ENCODE assay signal across 8 cellular contexts in the genomic region with DNA sequence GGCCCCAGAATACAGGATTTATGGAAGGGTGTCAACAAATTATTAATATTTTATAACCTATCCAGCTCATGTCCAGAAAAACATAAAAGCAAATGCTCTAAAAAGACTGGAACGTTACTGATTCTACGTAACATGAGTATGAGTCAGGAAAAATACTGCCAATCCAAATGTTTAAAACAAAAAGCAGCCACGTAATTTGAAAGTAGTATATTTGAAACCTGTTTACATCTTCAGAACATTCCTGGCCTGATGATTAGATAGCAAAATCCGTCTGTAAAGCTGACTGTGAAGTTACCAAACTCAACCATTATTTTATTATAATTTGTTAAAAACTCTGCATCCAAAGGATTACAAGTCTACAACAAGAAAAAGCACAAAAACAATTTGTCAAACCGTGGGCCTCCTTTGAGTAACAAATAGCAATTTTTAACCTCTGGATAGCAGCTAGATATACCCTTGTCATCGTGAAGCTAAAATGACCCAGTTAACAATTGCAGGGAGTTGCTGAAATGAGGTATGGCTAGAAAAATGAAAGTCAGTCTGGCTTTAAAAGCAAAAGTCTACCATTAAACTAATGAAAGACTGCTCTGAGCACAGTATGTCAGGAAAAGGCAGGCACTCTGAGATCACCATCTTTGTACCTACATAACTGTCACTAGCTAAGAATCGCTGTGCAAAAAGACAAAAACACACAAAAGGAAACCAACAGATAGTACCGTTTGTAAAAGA. TPM values are rescaled to one million over a fixed set of nuclear protein-coding genes. Genes with fewer than 3 reads are reported as not detected.
DNase-seq lines count a peak whose midpoint lies in the region; ATAC-seq, FAIRE-seq and TF ChIP-seq lines count a peak whose summit lies in the region.

No MANE protein-coding gene starts in this region.

- H3K36me3 Mint-ChIP-seq in activated T-cell treated with anti-CD3 and anti-CD28 coated beads, Interleukin-2, amount 50 U/mL, for 72 hours (ENCODE audit: insufficient read depth in 2 of 2) = peaks cover 6 to 7% of the 10 kb centered on the region in 2 donors

- H3K4me1 ChIP-seq in adipocyte (ENCODE audit: control insufficient read depth, insufficient read depth, low read length) = peaks cover 42% of the 10 kb centered on the region
- peaks cover 19 to 33% of the 10 kb centered on the region in 2 donors for H3K4me1 ChIP-seq in kidney (ENCODE audit: control insufficient read depth in 1 of 2, insufficient read depth in 1 of 2, low read depth in 1 of 2, low read length in 2 of 2)
- H3K4me1 ChIP-seq in tibial nerve = peaks cover 3 to 83% (median 37%) of the 10 kb centered on the region in 4 donors

- H3K27me3 Mint-ChIP-seq in activated T-cell treated with anti-CD3 and anti-CD28 coated beads, Interleukin-2, amount 50 U/mL, for 72 hours (ENCODE audit: low read depth) = no peaks in the 10 kb centered on the region

- no peaks in the 10 kb centered on the region for H3K9me3 Mint-ChIP-seq in activated T-cell treated with anti-CD3 and anti-CD28 coated beads, Interleukin-2, amount 50 U/mL, for 72 hours

- no peak for TF ChIP-seq EP300 in tibial nerve (IDR thresholded peaks at IDR 0.05)

- H3K27ac ChIP-seq in kidney (ENCODE audit: low read depth in 2 of 2, low read length in 2 of 2) (peak overlapping the region; percentile 79 to 92), tibial nerve (peak overlapping the region; percentile 94 to 96 (median 94))

- H3K36me3 ChIP-seq in adipocyte (ENCODE audit: control insufficient read depth, insufficient read depth, low read length, severe bottlenecking) (peaks cover 16% of the 10 kb centered on the region), kidney (ENCODE audit: control insufficient read depth in 1 of 2, insufficient read depth in 2 of 2, low read length in 2 of 2) (peaks cover 0 to 3% of the 10 kb centered on the region in 2 donors), tibial nerve (no peaks in the 10 kb centered on the region)

- H3K4me3 Mint-ChIP-seq in activated T-cell treated with anti-CD3 and anti-CD28 coated beads, Interleukin-2, amount 50 U/mL, for 72 hours = peak overlapping the region; percentile 92 to 95

- no peak for TF ChIP-seq POLR2A in tibial nerve (IDR thresholded peaks at IDR 0.05)

- H3K9ac ChIP-seq in adipocyte (ENCODE audit: low read length) (peak overlapping the region; percentile 93), kidney (ENCODE audit: low read length in 2 of 2) (peak overlapping the region; percentile 91 to 92)

- H3K27ac Mint-ChIP-seq in activated T-cell treated with anti-CD3 and anti-CD28 coated beads, Interleukin-2, amount 50 U/mL, for 72 hours = peak overlapping the region; percentile 89

- H3K27me3 ChIP-seq in adipocyte (replicated peaks; ENCODE audit: control insufficient read depth, insufficient read depth, low read length) (no peaks in the 10 kb centered on the region), tibial nerve (no peaks in the 10 kb centered on the region)

- FAIRE-seq in kidney (lab: Jason Lieb, UNC) = no peak

- WGBS in tibial nerve, 2 donors = 14 to 16% methylated on average over 8 of the region's 8 CpGs

- TF ChIP-seq CTCF in kidney (IDR thresholded peaks at IDR 0.05; ENCODE audit: borderline replicate concordance, extremely low read depth, insufficient read depth) (no peak), tibial nerve (IDR thresholded peaks at IDR 0.05) (no peak)

- no peak for DNase-seq in activated T-cell treated with anti-CD3 and anti-CD28 coated beads, Interleukin-2, amount 50 U/mL, for 72 hours
- DNase-seq in activated T-cell treated with anti-CD3 and anti-CD28 coated beads for 4 hours (no peak), adipocyte (ENCODE audit: low read depth) (peak; percentile 83), kidney (no peak), tibial nerve (ENCODE audit: low spot score in 2 of 2) (no peak), globus pallidus (ENCODE audit: low spot score) (no peak), NCI-H128 (lab: John Stamatoyannopoulos, UW; ENCODE audit: unreplicated experiment) (no peak), NCI-H748 treated with DMSO at 0.1 percent for 48 hours (lab: John Stamatoyannopoulos, UW) (no peak)

- H3K4me3 ChIP-seq in adipocyte (ENCODE audit: low read length) (peak overlapping the region; percentile 89), kidney (ENCODE audit: low read length in 2 of 2) (peak overlapping the region; percentile 71 to 82), tibial nerve (peak overlapping the region; percentile 64 to 86 (median 76))

- intact Hi-C loops in kidney (cut with DNase I) = no loop called here

- no peak for ATAC-seq in activated T-cell treated with anti-CD3 and anti-CD28 coated beads, Interleukin-2, amount 50 U/mL, for 72 hours (replicated peaks in 1 of 2)

- no peaks in the 10 kb centered on the region for H3K9me3 ChIP-seq in adipocyte (ENCODE audit: control insufficient read depth, low read length)
- no peaks in the 10 kb centered on the region for H3K9me3 ChIP-seq in kidney (ENCODE audit: control insufficient read depth in 1 of 2, low read length in 2 of 2)
- no peaks in the 10 kb centered on the region for H3K9me3 ChIP-seq in tibial nerve

- peaks cover 85% of the 10 kb centered on the region for H3K4me1 Mint-ChIP-seq in activated T-cell treated with anti-CD3 and anti-CD28 coated beads, Interleukin-2, amount 50 U/mL, for 72 hours (ENCODE audit: low read depth)

RNA-seq across cellular contexts. Expression of a gene that starts 1.2 kb away (rescaled TPM):
- total RNA-seq in activated T-cell treated with anti-CD3 and anti-CD28 coated beads, Interleukin-2, amount 50 U/mL, for 72 hours = 100 to 1,000 TPM; 208 to 215 TPM
- total RNA-seq in kidney (167 TPM), tibial nerve (100 to 1,000 TPM; 107 to 190 (median 142) TPM)
- 319 TPM for polyA plus RNA-seq in kidney (ENCODE audit: insufficient read depth, low read depth, low replicate concordance)

RNA-seq across cellular contexts. Expression of a gene that starts 42.5 kb away (rescaled TPM):
- total RNA-seq in activated T-cell treated with anti-CD3 and anti-CD28 coated beads, Interleukin-2, amount 50 U/mL, for 72 hours = 10 to 100 TPM; 36.5 to 38.5 TPM
- total RNA-seq in kidney (42.0 TPM), tibial nerve (10 to 100 TPM; 25.6 to 46.8 (median 39.1) TPM)
- 14.7 TPM for polyA plus RNA-seq in kidney (ENCODE audit: insufficient read depth, low read depth, low replicate concordance)

RNA-seq across cellular contexts. Expression of a gene that starts 42.7 kb away (rescaled TPM):
- total RNA-seq in activated T-cell treated with anti-CD3 and anti-CD28 coated beads, Interleukin-2, amount 50 U/mL, for 72 hours = 10 to 100 TPM; 43.7 to 52.7 TPM
- total RNA-seq in kidney (24.5 TPM), tibial nerve (10 to 100 TPM; 16.4 to 33.0 (median 19.5) TPM)
- polyA plus RNA-seq in kidney (ENCODE audit: insufficient read depth, low read depth, low replicate concordance) = 18.6 TPM
